Comparison of ENCODE assay signal across 14 cellular contexts in the genomic region with DNA sequence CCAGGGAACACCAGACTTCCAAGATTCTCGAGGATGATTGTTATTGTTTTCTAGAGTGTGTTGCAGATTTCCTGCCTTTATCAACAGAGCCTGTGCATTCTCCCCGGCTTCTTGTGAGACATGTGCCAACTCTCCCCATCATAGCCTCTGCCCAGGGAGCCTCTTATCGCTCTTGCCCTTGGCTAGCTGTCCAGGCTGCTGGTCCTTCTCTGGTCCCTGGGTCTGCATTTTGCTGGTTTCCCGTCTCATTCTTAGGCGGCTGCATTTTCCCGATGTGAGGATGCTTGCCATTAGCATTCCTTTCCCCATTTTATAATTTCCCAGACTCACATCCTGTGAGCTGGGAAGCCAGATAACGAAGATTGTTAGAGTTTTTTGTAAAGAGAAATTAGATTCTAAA. TPM values are rescaled to one million over a fixed set of nuclear protein-coding genes. Genes with fewer than 3 reads are reported as not detected.
DNase-seq lines count a peak whose midpoint lies in the region; ATAC-seq and TF ChIP-seq lines count a peak whose summit lies in the region.
"Had no signal": no experiment of that assay in that cellular context is flagged by ENCODE, and none has a peak within 500 bp of the region (broad histone marks: within the 10 kb centered on the region; RNA-seq: fewer than 3 reads in every experiment).

No MANE protein-coding gene starts in this region.

- DNase-seq in HFFc6, result no peak
- DNase-seq in fibroblast of the aortic adventitia (ENCODE audit: low read depth), result peak; percentile 43
- no peak for DNase-seq in osteocyte (ENCODE audit: extremely low spot score, unreplicated experiment)
- DNase-seq in activated CD4-positive, alpha-beta T cell treated with anti-CD3 and anti-CD28 coated beads, Interleukin-2, amount 50 U/mL, for 1 hour, result no peak
- no peak for DNase-seq in Caco-2
- DNase-seq: CD8-positive, alpha-beta T cell; MV-4-11; NCI-H2107; NCI-H226; Right ventricle myocardium superior had no signal

- H3K36me3 ChIP-seq in Caco-2 (ENCODE audit: control insufficient read depth, insufficient read depth, low read length), result no peaks in the 10 kb centered on the region
- H3K36me3 ChIP-seq: BLaER1 treated with 17β-estradiol and CSF1 and Interleukin-3, amounts not matched to agents 10 nM and 100 nM had no signal

- H3K9me3 Mint-ChIP-seq in HFFc6 (no peaks in the 10 kb centered on the region), osteocyte (ENCODE audit: unreplicated experiment) (no peaks in the 10 kb centered on the region), Caco-2 (ENCODE audit: unreplicated experiment) (no peaks in the 10 kb centered on the region)
- H3K9me3 Mint-ChIP-seq: CD8-positive, alpha-beta T cell had no signal

- intact Hi-C loops in Caco-2 (cut with micrococcal nuclease; ENCODE audit: unreplicated experiment), result no loop called here

- H3K4me1 ChIP-seq in Caco-2, result peaks cover 15% of the 10 kb centered on the region

- POLR2A ChIA-PET in Caco-2 (lab: Charles Lee), result no interaction called here

- ATAC-seq in SK-N-SH treated with all-trans-retinoic acid at 6 μM for 48 hours (peak; percentile 1; the same call in 1 of the 3 replicates), GM21576 (IDR thresholded peaks at IDR 0.05; ENCODE audit: unreplicated experiment) (no peak)
- ATAC-seq: CD8-positive, alpha-beta T cell had no signal

- H3K4me3 ChIP-seq in fibroblast of the aortic adventitia (ENCODE audit: low read depth, low read length) (no peak overlapping the region), Caco-2 (ENCODE audit: low read depth, low read length) (no peak overlapping the region)
- H3K4me3 ChIP-seq: BLaER1 treated with 17β-estradiol and CSF1 and Interleukin-3, amounts not matched to agents 10 nM and 100 nM had no signal

- H3K4me3 Mint-ChIP-seq in HFFc6, result no peak overlapping the region; the same call in 1 of the 2 replicates
- no peak overlapping the region for H3K4me3 Mint-ChIP-seq in osteocyte (ENCODE audit: unreplicated experiment)
- no peak overlapping the region for H3K4me3 Mint-ChIP-seq in Caco-2 (ENCODE audit: unreplicated experiment)
- H3K4me3 Mint-ChIP-seq: CD8-positive, alpha-beta T cell had no signal

- no peaks in the 10 kb centered on the region for H3K9me3 ChIP-seq in Caco-2

- CTCF ChIA-PET in Caco-2 (lab: Charles Lee), result interaction anchor here (0.7 kb wide), 2 partner anchors 82 to 1993 kb away, joined by 3 read pairs; no protein-coding TSS in a partner anchor

- H3K27me3 ChIP-seq in Caco-2 (replicated peaks; ENCODE audit: control insufficient read depth, insufficient read depth, low read length), result no peaks in the 10 kb centered on the region
- H3K27me3 ChIP-seq: BLaER1 treated with 17β-estradiol and CSF1 and Interleukin-3, amounts not matched to agents 10 nM and 100 nM had no signal

- H3K36me3 Mint-ChIP-seq in HFFc6 (ENCODE audit: low read depth), result no peaks in the 10 kb centered on the region; the same call in 1 of the 2 replicates
- H3K36me3 Mint-ChIP-seq in osteocyte (ENCODE audit: unreplicated experiment), result no peaks in the 10 kb centered on the region
- H3K36me3 Mint-ChIP-seq in Caco-2 (ENCODE audit: insufficient read depth, unreplicated experiment), result no peaks in the 10 kb centered on the region
- H3K36me3 Mint-ChIP-seq: CD8-positive, alpha-beta T cell had no signal

- no TSS peak for BruUV-seq in Caco-2 (replicated peaks; lab: Mats Ljungman, UMichigan)

- H3K4me1 Mint-ChIP-seq in HFFc6 (ENCODE audit: low read depth) (peaks cover 34% of the 10 kb centered on the region), osteocyte (ENCODE audit: unreplicated experiment) (peaks cover 29% of the 10 kb centered on the region), Caco-2 (ENCODE audit: low read depth, unreplicated experiment) (no peaks in the 10 kb centered on the region)

- no peak for TF ChIP-seq CTCF in HFFc6 (IDR thresholded peaks at IDR 0.05)
- TF ChIP-seq CTCF in fibroblast of the aortic adventitia (IDR thresholded peaks at IDR 0.05; ENCODE audit: insufficient read depth, low read length), result no peak
- no peak for TF ChIP-seq CTCF in osteocyte (IDR thresholded peaks at IDR 0.05)
- TF ChIP-seq CTCF in Caco-2 (IDR thresholded peaks at IDR 0.05; ENCODE audit: insufficient read depth in 1 of 2, low read depth in 1 of 2, low read length in 1 of 2, severe bottlenecking in 1 of 2, unreplicated experiment in 1 of 2), result no peak

- H3K27me3 Mint-ChIP-seq in HFFc6 (ENCODE audit: insufficient read depth) (no peaks in the 10 kb centered on the region; the same call in 1 of the 2 replicates), osteocyte (ENCODE audit: unreplicated experiment) (no peaks in the 10 kb centered on the region), Caco-2 (ENCODE audit: insufficient read depth, unreplicated experiment) (no peaks in the 10 kb centered on the region)

- H3K27ac Mint-ChIP-seq in HFFc6 (peak overlapping the region; percentile 30; the same call in 1 of the 2 replicates), osteocyte (ENCODE audit: unreplicated experiment) (peak overlapping the region; percentile 32), Caco-2 (ENCODE audit: unreplicated experiment) (no peak overlapping the region)
- H3K27ac Mint-ChIP-seq: CD8-positive, alpha-beta T cell had no signal

TF ChIP-seq in SK-N-SH treated with all-trans-retinoic acid at 6 μM for 48 hours, 23 proteins besides CTCF, POLR2A, EP300 and RAD21 (continues in another document):
- TF ChIP-seq ESRRG (CRISPR knock-in tag; IDR thresholded peaks at IDR 0.05), result 0 out of 2 replicates have a peak, but pooled peaks have one; percentile 35
- 0 out of 2 replicates have a peak, but pooled peaks have one; percentile 44 for TF ChIP-seq CSDC2 (CRISPR knock-in tag; IDR thresholded peaks at IDR 0.05)
- peak; percentile 63; the same call in 1 of the 2 replicates for TF ChIP-seq ZFP3 (CRISPR knock-in tag; IDR thresholded peaks at IDR 0.05)
- no peak for TF ChIP-seq ARNTL (CRISPR knock-in tag; IDR thresholded peaks at IDR 0.05; ENCODE audit: borderline replicate concordance, low read depth)
- TF ChIP-seq GLIS3 (CRISPR knock-in tag; IDR thresholded peaks at IDR 0.05), result no peak
- peak; percentile 42; the same call in 1 of the 2 replicates for TF ChIP-seq ISL1 (CRISPR knock-in tag; IDR thresholded peaks at IDR 0.05)
- TF ChIP-seq ZNF8 (CRISPR knock-in tag; IDR thresholded peaks at IDR 0.05), result peak; percentile 51; the same call in 1 of the 2 replicates
- TF ChIP-seq, protein P1, sequence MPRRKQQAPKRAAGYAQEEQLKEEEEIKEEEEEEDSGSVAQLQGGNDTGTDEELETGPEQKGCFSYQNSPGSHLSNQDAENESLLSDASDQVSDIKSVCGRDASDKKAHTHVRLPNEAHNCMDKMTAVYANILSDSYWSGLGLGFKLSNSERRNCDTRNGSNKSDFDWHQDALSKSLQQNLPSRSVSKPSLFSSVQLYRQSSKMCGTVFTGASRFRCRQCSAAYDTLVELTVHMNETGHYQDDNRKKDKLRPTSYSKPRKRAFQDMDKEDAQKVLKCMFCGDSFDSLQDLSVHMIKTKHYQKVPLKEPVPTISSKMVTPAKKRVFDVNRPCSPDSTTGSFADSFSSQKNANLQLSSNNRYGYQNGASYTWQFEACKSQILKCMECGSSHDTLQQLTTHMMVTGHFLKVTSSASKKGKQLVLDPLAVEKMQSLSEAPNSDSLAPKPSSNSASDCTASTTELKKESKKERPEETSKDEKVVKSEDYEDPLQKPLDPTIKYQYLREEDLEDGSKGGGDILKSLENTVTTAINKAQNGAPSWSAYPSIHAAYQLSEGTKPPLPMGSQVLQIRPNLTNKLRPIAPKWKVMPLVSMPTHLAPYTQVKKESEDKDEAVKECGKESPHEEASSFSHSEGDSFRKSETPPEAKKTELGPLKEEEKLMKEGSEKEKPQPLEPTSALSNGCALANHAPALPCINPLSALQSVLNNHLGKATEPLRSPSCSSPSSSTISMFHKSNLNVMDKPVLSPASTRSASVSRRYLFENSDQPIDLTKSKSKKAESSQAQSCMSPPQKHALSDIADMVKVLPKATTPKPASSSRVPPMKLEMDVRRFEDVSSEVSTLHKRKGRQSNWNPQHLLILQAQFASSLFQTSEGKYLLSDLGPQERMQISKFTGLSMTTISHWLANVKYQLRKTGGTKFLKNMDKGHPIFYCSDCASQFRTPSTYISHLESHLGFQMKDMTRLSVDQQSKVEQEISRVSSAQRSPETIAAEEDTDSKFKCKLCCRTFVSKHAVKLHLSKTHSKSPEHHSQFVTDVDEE (CRISPR knock-in tag; IDR thresholded peaks at IDR 0.05), result peak; percentile 70
- TF ChIP-seq, protein P2, sequence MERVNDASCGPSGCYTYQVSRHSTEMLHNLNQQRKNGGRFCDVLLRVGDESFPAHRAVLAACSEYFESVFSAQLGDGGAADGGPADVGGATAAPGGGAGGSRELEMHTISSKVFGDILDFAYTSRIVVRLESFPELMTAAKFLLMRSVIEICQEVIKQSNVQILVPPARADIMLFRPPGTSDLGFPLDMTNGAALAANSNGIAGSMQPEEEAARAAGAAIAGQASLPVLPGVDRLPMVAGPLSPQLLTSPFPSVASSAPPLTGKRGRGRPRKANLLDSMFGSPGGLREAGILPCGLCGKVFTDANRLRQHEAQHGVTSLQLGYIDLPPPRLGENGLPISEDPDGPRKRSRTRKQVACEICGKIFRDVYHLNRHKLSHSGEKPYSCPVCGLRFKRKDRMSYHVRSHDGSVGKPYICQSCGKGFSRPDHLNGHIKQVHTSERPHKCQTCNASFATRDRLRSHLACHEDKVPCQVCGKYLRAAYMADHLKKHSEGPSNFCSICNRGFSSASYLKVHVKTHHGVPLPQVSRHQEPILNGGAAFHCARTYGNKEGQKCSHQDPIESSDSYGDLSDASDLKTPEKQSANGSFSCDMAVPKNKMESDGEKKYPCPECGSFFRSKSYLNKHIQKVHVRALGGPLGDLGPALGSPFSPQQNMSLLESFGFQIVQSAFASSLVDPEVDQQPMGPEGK (CRISPR knock-in tag; IDR thresholded peaks at IDR 0.05; ENCODE audit: borderline replicate concordance), result no peak

RNA-seq across cellular contexts. Expression of a gene that starts 15.2 kb away (rescaled TPM):
- 1 to 10 TPM in 1 of 6 experiments, under 1 TPM in 4, not detected in 1; 0.24 to 1.2 (median 0.68) TPM for total RNA-seq in HFFc6 (2021; fragmentation: NEBNext Ultra II Directional; extraction: Animal tissue kit (Norgen Biotek cat#: 25700))
- total RNA-seq in fibroblast of the aortic adventitia (ENCODE audit: low replicate concordance) (0.99 and 3.3 TPM in 2 replicates), osteocyte (0.81 and 0.84 TPM in 2 replicates), Caco-2 (2022) (not detected in 2 replicates)
- total RNA-seq: CD8-positive, alpha-beta T cell; Right ventricle myocardium superior had no signal

RNA-seq across cellular contexts. Expression of a gene that starts 35.8 kb away (rescaled TPM):
- 10 to 100 TPM in 5 of 6 experiments, 1 to 10 TPM in 1; 5.6 to 61.9 (median 53.3) TPM for total RNA-seq in HFFc6 (2021; fragmentation: NEBNext Ultra II Directional; extraction: Animal tissue kit (Norgen Biotek cat#: 25700))
- 2.5 and 71.0 TPM in 2 replicates for total RNA-seq in fibroblast of the aortic adventitia (ENCODE audit: low replicate concordance)
- total RNA-seq in osteocyte, result 0.24 and 0.34 TPM in 2 replicates
- not detected in 2 replicates for total RNA-seq in Caco-2 (2022)
- total RNA-seq: CD8-positive, alpha-beta T cell; H1 had no signal

RNA-seq across cellular contexts. Expression of a gene that starts 50.5 kb away (rescaled TPM):
- total RNA-seq in HFFc6 (2021; fragmentation: NEBNext Ultra II Directional; extraction: Animal tissue kit (Norgen Biotek cat#: 25700)), result 10 to 100 TPM; 40.0 to 58.1 (median 51.7) TPM
- total RNA-seq in fibroblast of the aortic adventitia (ENCODE audit: low replicate concordance), result 29.8 and 34.2 TPM in 2 replicates
- 45.2 and 45.4 TPM in 2 replicates for total RNA-seq in osteocyte
- 19.6 and 21.5 TPM in 2 replicates for total RNA-seq in Caco-2 (2022)
